2 cellular contexts compared by ENCODE assay signal in genomic region chr2:28870146-28870891, GRCh38.
A peak's percentile ranks its signal among the peaks of the same experiment; 100 is the strongest.
TF ChIP-seq lines count a peak whose summit lies in the region.

Gene TRMT61B, minus strand, starts transcription at chr2:28870309. Its CDS starts 32 bp downstream, at chr2:28870277.

TF ChIP-seq in A549, 52 proteins besides CTCF, POLR2A, EP300 and RAD21 (continued from another document):
- TF ChIP-seq, protein P1, sequence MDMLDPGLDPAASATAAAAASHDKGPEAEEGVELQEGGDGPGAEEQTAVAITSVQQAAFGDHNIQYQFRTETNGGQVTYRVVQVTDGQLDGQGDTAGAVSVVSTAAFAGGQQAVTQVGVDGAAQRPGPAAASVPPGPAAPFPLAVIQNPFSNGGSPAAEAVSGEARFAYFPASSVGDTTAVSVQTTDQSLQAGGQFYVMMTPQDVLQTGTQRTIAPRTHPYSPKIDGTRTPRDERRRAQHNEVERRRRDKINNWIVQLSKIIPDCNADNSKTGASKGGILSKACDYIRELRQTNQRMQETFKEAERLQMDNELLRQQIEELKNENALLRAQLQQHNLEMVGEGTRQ (IDR thresholded peaks at IDR 0.05) = no peak
- TF ChIP-seq, protein P2, sequence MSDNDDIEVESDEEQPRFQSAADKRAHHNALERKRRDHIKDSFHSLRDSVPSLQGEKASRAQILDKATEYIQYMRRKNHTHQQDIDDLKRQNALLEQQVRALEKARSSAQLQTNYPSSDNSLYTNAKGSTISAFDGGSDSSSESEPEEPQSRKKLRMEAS (IDR thresholded peaks at IDR 0.05) = peak; percentile 99
- TF ChIP-seq HEYL (CRISPR knock-in tag; IDR thresholded peaks at IDR 0.05) (no peak), RNF2 (IDR thresholded peaks at IDR 0.05; ENCODE audit: borderline replicate concordance, low read depth) (no peak), MAZ (IDR thresholded peaks at IDR 0.05; ENCODE audit: borderline replicate concordance, low read depth, low read length) (peak; percentile 72; the same call in 1 of the 2 replicates), NPAS2 (CRISPR knock-in tag; IDR thresholded peaks at IDR 0.05; ENCODE audit: borderline replicate concordance) (no peak), RCOR1 (IDR thresholded peaks at IDR 0.05; ENCODE audit: low read depth, low read length) (no peak)

TF ChIP-seq in K562, 482 proteins besides CTCF, POLR2A, EP300 and RAD21 (continued from another document and continues in another):
- TF ChIP-seq, protein P3, sequence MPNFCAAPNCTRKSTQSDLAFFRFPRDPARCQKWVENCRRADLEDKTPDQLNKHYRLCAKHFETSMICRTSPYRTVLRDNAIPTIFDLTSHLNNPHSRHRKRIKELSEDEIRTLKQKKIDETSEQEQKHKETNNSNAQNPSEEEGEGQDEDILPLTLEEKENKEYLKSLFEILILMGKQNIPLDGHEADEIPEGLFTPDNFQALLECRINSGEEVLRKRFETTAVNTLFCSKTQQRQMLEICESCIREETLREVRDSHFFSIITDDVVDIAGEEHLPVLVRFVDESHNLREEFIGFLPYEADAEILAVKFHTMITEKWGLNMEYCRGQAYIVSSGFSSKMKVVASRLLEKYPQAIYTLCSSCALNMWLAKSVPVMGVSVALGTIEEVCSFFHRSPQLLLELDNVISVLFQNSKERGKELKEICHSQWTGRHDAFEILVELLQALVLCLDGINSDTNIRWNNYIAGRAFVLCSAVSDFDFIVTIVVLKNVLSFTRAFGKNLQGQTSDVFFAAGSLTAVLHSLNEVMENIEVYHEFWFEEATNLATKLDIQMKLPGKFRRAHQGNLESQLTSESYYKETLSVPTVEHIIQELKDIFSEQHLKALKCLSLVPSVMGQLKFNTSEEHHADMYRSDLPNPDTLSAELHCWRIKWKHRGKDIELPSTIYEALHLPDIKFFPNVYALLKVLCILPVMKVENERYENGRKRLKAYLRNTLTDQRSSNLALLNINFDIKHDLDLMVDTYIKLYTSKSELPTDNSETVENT (CRISPR knock-in tag; IDR thresholded peaks at IDR 0.05) = no peak; the same call in none of the 2 replicates
- TF ChIP-seq HCFC1 (IDR thresholded peaks at IDR 0.05; ENCODE audit: low read depth, low read length) = peak; percentile 94
- no peak for TF ChIP-seq ZNF217 (CRISPR knock-in tag; IDR thresholded peaks at IDR 0.05)
- TF ChIP-seq L3MBTL2 (IDR thresholded peaks at IDR 0.05) = peak; percentile 87
- TF ChIP-seq ZNF551 (CRISPR knock-in tag; IDR thresholded peaks at IDR 0.05) = no peak
- TF ChIP-seq ZNF232 (CRISPR knock-in tag; IDR thresholded peaks at IDR 0.05) = no peak
- TF ChIP-seq RNF2 (IDR thresholded peaks at IDR 0.05) = peak; percentile 73; the same call in 1 of the 2 replicates
- no peak for TF ChIP-seq MEF2D (tag; conservative IDR thresholded peaks at IDR 0.05; ENCODE audit: low read depth)
- TF ChIP-seq SMC3 (conservative IDR thresholded peaks at IDR 0.05; ENCODE audit: insufficient read depth, low read depth, low read length) = no peak
- peak; percentile 91 for TF ChIP-seq KHSRP (IDR thresholded peaks at IDR 0.05)
- peak; percentile 87 for TF ChIP-seq TAF1 (IDR thresholded peaks at IDR 0.05; ENCODE audit: control insufficient read depth, extremely low read depth, insufficient read depth, low read length, severe bottlenecking)
- no peak for TF ChIP-seq ZNF785 (CRISPR knock-in tag; IDR thresholded peaks at IDR 0.05)
- TF ChIP-seq, protein P4, sequence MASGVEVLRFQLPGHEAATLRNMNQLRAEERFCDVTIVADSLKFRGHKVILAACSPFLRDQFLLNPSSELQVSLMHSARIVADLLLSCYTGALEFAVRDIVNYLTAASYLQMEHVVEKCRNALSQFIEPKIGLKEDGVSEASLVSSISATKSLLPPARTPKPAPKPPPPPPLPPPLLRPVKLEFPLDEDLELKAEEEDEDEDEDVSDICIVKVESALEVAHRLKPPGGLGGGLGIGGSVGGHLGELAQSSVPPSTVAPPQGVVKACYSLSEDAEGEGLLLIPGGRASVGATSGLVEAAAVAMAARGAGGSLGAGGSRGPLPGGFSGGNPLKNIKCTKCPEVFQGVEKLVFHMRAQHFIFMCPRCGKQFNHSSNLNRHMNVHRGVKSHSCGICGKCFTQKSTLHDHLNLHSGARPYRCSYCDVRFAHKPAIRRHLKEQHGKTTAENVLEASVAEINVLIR (CRISPR knock-in tag; IDR thresholded peaks at IDR 0.05) = peak; percentile 100
- TF ChIP-seq ZNF764 (CRISPR knock-in tag; IDR thresholded peaks at IDR 0.05; ENCODE audit: low read depth) = 0 out of 2 replicates have a peak, but pooled peaks have one; percentile 48
- TF ChIP-seq ZNF766 (CRISPR knock-in tag; conservative IDR thresholded peaks at IDR 0.05) = 0 out of 2 replicates have a peak, but pooled peaks have one; percentile 46
- TF ChIP-seq, protein P5, sequence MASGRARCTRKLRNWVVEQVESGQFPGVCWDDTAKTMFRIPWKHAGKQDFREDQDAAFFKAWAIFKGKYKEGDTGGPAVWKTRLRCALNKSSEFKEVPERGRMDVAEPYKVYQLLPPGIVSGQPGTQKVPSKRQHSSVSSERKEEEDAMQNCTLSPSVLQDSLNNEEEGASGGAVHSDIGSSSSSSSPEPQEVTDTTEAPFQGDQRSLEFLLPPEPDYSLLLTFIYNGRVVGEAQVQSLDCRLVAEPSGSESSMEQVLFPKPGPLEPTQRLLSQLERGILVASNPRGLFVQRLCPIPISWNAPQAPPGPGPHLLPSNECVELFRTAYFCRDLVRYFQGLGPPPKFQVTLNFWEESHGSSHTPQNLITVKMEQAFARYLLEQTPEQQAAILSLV (tag; IDR thresholded peaks at IDR 0.05) = no peak
- peak; percentile 90; the same call in 1 of the 2 replicates for TF ChIP-seq KLF13 (tag; IDR thresholded peaks at IDR 0.05; ENCODE audit: borderline replicate concordance, low read depth)
- no peak for TF ChIP-seq ZNF133 (CRISPR knock-in tag; IDR thresholded peaks at IDR 0.05)
- TF ChIP-seq ATF7 (IDR thresholded peaks at IDR 0.05) = peak; percentile 85
- TF ChIP-seq, protein P6, sequence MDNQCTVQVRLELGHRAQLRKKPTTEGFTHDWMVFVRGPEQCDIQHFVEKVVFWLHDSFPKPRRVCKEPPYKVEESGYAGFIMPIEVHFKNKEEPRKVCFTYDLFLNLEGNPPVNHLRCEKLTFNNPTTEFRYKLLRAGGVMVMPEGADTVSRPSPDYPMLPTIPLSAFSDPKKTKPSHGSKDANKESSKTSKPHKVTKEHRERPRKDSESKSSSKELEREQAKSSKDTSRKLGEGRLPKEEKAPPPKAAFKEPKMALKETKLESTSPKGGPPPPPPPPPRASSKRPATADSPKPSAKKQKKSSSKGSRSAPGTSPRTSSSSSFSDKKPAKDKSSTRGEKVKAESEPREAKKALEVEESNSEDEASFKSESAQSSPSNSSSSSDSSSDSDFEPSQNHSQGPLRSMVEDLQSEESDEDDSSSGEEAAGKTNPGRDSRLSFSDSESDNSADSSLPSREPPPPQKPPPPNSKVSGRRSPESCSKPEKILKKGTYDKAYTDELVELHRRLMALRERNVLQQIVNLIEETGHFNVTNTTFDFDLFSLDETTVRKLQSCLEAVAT (IDR thresholded peaks at IDR 0.05) = peak in 1 of 2 experiments; percentile 99; a peak in 2 of 4 replicates
- no peak for TF ChIP-seq ELF4 (CRISPR knock-in tag; IDR thresholded peaks at IDR 0.05)
- TF ChIP-seq OTX1 (CRISPR knock-in tag; IDR thresholded peaks at IDR 0.05) = no peak
- TF ChIP-seq CEBPG (CRISPR knock-in tag; IDR thresholded peaks at IDR 0.05) = peak; percentile 74; the same call in 1 of the 2 replicates
- TF ChIP-seq CEBPG (tag; conservative IDR thresholded peaks at IDR 0.05 in 1 of 2, IDR thresholded peaks at IDR 0.05 in 1 of 2) = peak; percentile 43 to 67; a peak in 3 of 4 replicates
- no peak for TF ChIP-seq ZNF398 (CRISPR knock-in tag; IDR thresholded peaks at IDR 0.05)
- TF ChIP-seq, protein P7, sequence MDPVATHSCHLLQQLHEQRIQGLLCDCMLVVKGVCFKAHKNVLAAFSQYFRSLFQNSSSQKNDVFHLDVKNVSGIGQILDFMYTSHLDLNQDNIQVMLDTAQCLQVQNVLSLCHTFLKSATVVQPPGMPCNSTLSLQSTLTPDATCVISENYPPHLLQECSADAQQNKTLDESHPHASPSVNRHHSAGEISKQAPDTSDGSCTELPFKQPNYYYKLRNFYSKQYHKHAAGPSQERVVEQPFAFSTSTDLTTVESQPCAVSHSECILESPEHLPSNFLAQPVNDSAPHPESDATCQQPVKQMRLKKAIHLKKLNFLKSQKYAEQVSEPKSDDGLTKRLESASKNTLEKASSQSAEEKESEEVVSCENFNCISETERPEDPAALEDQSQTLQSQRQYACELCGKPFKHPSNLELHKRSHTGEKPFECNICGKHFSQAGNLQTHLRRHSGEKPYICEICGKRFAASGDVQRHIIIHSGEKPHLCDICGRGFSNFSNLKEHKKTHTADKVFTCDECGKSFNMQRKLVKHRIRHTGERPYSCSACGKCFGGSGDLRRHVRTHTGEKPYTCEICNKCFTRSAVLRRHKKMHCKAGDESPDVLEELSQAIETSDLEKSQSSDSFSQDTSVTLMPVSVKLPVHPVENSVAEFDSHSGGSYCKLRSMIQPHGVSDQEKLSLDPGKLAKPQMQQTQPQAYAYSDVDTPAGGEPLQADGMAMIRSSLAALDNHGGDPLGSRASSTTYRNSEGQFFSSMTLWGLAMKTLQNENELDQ (CRISPR knock-in tag; IDR thresholded peaks at IDR 0.05; ENCODE audit: borderline replicate concordance) = no peak
- TF ChIP-seq HLTF (IDR thresholded peaks at IDR 0.05) = 0 out of 2 replicates have a peak, but pooled peaks have one; percentile 19
- 0 out of 2 replicates have a peak, but pooled peaks have one; percentile 42 for TF ChIP-seq NFE2 (IDR thresholded peaks at IDR 0.05; ENCODE audit: low read depth)
- no peak for TF ChIP-seq MTF1 (CRISPR knock-in tag; IDR thresholded peaks at IDR 0.05; ENCODE audit: borderline replicate concordance)
- peak; percentile 95 for TF ChIP-seq EP400 (IDR thresholded peaks at IDR 0.05)
- no peak for TF ChIP-seq ETV1 (tag; conservative IDR thresholded peaks at IDR 0.05; ENCODE audit: low read depth)
- TF ChIP-seq, protein P8, sequence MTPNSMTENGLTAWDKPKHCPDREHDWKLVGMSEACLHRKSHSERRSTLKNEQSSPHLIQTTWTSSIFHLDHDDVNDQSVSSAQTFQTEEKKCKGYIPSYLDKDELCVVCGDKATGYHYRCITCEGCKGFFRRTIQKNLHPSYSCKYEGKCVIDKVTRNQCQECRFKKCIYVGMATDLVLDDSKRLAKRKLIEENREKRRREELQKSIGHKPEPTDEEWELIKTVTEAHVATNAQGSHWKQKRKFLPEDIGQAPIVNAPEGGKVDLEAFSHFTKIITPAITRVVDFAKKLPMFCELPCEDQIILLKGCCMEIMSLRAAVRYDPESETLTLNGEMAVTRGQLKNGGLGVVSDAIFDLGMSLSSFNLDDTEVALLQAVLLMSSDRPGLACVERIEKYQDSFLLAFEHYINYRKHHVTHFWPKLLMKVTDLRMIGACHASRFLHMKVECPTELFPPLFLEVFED (CRISPR knock-in tag; conservative IDR thresholded peaks at IDR 0.05) = no peak
- peak; percentile 56 for TF ChIP-seq NR2C1 (IDR thresholded peaks at IDR 0.05)
- peak; percentile 74 for TF ChIP-seq NR2C1 (tag; IDR thresholded peaks at IDR 0.05)
- TF ChIP-seq JUND (IDR thresholded peaks at IDR 0.05; ENCODE audit: borderline replicate concordance, low read depth, low read length) = peak; percentile 74; the same call in 1 of the 2 replicates
- TF ChIP-seq JUND (tag; IDR thresholded peaks at IDR 0.05; ENCODE audit: borderline replicate concordance, low read depth, low read length) = no peak; the same call in 2 of the 3 replicates
- TF ChIP-seq, protein P9, sequence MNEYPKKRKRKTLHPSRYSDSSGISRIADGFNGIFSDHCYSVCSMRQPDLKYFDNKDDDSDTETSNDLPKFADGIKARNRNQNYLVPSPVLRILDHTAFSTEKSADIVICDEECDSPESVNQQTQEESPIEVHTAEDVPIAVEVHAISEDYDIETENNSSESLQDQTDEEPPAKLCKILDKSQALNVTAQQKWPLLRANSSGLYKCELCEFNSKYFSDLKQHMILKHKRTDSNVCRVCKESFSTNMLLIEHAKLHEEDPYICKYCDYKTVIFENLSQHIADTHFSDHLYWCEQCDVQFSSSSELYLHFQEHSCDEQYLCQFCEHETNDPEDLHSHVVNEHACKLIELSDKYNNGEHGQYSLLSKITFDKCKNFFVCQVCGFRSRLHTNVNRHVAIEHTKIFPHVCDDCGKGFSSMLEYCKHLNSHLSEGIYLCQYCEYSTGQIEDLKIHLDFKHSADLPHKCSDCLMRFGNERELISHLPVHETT (CRISPR knock-in tag; conservative IDR thresholded peaks at IDR 0.05 in 1 of 2, IDR thresholded peaks at IDR 0.05 in 1 of 2) = peak in 1 of 2 experiments; percentile 35; a peak in 1 of 4 replicates
- peak; percentile 96; a peak in 3 of 4 replicates for TF ChIP-seq SIN3A (IDR thresholded peaks at IDR 0.05; ENCODE audit: borderline replicate concordance in 2 of 2, control insufficient read depth in 1 of 2, low read depth in 2 of 2, low read length in 2 of 2)
- peak; percentile 53 to 91 (median 86) for TF ChIP-seq YY1 (IDR thresholded peaks at IDR 0.05; ENCODE audit: borderline replicate concordance in 1 of 3, control insufficient read depth in 1 of 3, extremely low read depth in 1 of 3, insufficient read depth in 3 of 3, insufficient read length in 1 of 3, insufficient replicate concordance in 2 of 3, low read depth in 1 of 3, low read length in 2 of 3)
- TF ChIP-seq, protein P10, sequence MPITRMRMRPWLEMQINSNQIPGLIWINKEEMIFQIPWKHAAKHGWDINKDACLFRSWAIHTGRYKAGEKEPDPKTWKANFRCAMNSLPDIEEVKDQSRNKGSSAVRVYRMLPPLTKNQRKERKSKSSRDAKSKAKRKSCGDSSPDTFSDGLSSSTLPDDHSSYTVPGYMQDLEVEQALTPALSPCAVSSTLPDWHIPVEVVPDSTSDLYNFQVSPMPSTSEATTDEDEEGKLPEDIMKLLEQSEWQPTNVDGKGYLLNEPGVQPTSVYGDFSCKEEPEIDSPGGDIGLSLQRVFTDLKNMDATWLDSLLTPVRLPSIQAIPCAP (CRISPR knock-in tag; IDR thresholded peaks at IDR 0.05; ENCODE audit: borderline replicate concordance) = no peak
- TF ChIP-seq PHF20 (IDR thresholded peaks at IDR 0.05; ENCODE audit: partially characterized antibody) = peak; percentile 99
- peak; percentile 80 for TF ChIP-seq HNRNPLL (IDR thresholded peaks at IDR 0.05; ENCODE audit: low read depth, low read length, poor library complexity, severe bottlenecking)
- TF ChIP-seq ZC3H8 (IDR thresholded peaks at IDR 0.05) = no peak
